13 cellular contexts compared by ENCODE assay signal in the genomic region with DNA sequence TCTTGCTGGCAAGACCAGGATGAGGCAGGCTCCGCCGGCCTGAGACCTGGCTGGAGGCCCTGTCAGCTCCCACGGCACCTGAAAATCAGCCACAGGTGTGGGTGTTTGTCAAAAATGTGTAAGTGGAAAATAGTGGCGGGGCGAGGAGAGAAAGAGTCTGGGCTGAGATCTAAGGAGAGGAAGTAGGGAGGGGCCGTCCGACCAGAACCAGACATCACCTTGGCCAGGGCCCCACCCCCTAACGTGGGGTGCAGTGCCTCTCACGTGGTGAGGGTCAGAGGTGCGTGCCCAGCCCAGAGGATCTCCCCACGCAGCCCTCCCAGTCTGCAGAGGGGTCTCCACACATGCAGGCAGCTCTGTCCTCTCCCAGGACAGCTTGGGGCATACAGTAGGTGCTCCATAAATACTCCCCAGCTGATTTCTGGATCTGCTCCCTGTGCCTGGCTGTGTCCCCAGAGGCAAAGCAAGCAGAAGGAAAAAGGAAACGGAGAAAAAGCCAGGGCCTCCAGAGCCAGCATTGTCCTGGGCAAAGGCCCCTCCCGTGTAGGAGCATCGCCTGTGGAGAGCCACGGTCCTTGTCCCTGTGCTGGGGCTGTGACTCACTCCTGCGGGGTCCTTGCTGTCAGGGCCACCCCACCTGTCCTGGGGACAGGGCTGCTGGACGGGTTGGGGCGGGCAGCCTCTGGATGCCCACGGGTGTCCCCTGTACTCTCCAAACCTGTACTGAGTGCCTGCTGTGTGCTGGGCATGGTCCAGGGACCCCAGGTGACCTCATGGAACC. TPM values are rescaled to one million over a fixed set of nuclear protein-coding genes. Genes with fewer than 3 reads are reported as not detected.
A peak's percentile ranks its signal among the peaks of the same experiment; 100 is the strongest.
DNase-seq lines count a peak whose midpoint lies in the region; ATAC-seq, FAIRE-seq and TF ChIP-seq lines count a peak whose summit lies in the region.
"Had no signal": no experiment of that assay in that cellular context is flagged by ENCODE, and none has a peak within 500 bp of the region (broad histone marks: within the 10 kb centered on the region; RNA-seq: fewer than 3 reads in every experiment).

No MANE protein-coding gene starts in this region.

- peak overlapping the region; percentile 77 for H3K4me3 Mint-ChIP-seq in natural killer cell
- H3K4me3 Mint-ChIP-seq in natural killer cell treated with Interleukin-12 subunit alpha and Interleukin-12 subunit beta and Interleukin-15 and Interleukin-18, amount 100 ng/mL, for 72 hours = no peak overlapping the region
- H3K4me3 Mint-ChIP-seq in activated T-cell treated with anti-CD3 and anti-CD28 coated beads, Interleukin-2, amount 50 U/mL, for 4 hours = no peak overlapping the region
- H3K4me3 Mint-ChIP-seq in immature natural killer cell = peak overlapping the region; percentile 60 to 76 (median 62)
- H3K4me3 Mint-ChIP-seq in type B pancreatic cell = no peak overlapping the region

- no peak for FAIRE-seq in small intestine (lab: Jason Lieb, UNC)
- FAIRE-seq: colon had no signal

- TF ChIP-seq CTCF in natural killer cell (IDR thresholded peaks at IDR 0.05) (no peak), type B pancreatic cell (conservative IDR thresholded peaks at IDR 0.05) (no peak)

- H3K27ac ChIP-seq in small intestine (ENCODE audit: low read depth in 1 of 2, low read length in 1 of 2) = peak overlapping the region in 1 of 2 donors; percentile 75
- H3K27ac ChIP-seq: uterus had no signal

- H3K9me3 Mint-ChIP-seq in natural killer cell = no peaks in the 10 kb centered on the region
- no peaks in the 10 kb centered on the region for H3K9me3 Mint-ChIP-seq in natural killer cell treated with Interleukin-12 subunit alpha and Interleukin-12 subunit beta and Interleukin-15 and Interleukin-18, amount 100 ng/mL, for 72 hours
- no peaks in the 10 kb centered on the region for H3K9me3 Mint-ChIP-seq in activated T-cell treated with anti-CD3 and anti-CD28 coated beads, Interleukin-2, amount 50 U/mL, for 4 hours
- H3K9me3 Mint-ChIP-seq in immature natural killer cell = no peaks in the 10 kb centered on the region
- no peaks in the 10 kb centered on the region for H3K9me3 Mint-ChIP-seq in type B pancreatic cell

- peak; percentile 18 to 30 (median 19) for ATAC-seq in natural killer cell
- ATAC-seq in natural killer cell treated with Interleukin-12 subunit alpha and Interleukin-12 subunit beta and Interleukin-15 and Interleukin-18, amount 100 ng/mL, for 72 hours = no peak
- ATAC-seq in activated T-cell treated with anti-CD3 and anti-CD28 coated beads, Interleukin-2, amount 50 U/mL, for 4 hours = peak; percentile 39 to 42
- ATAC-seq in HG03378 (IDR thresholded peaks at IDR 0.05; ENCODE audit: unreplicated experiment) = no peak

- H3K36me3 Mint-ChIP-seq in natural killer cell = no peaks in the 10 kb centered on the region
- H3K36me3 Mint-ChIP-seq in natural killer cell treated with Interleukin-12 subunit alpha and Interleukin-12 subunit beta and Interleukin-15 and Interleukin-18, amount 100 ng/mL, for 72 hours = no peaks in the 10 kb centered on the region
- no peaks in the 10 kb centered on the region for H3K36me3 Mint-ChIP-seq in activated T-cell treated with anti-CD3 and anti-CD28 coated beads, Interleukin-2, amount 50 U/mL, for 4 hours (ENCODE audit: insufficient read depth)
- H3K36me3 Mint-ChIP-seq in immature natural killer cell = no peaks in the 10 kb centered on the region
- H3K36me3 Mint-ChIP-seq in type B pancreatic cell = no peaks in the 10 kb centered on the region

- WGBS in small intestine, 3 donors = 51 to 56% (median 51%) methylated on average over 18 to 19 of the region's 19 CpGs

- no peak for DNase-seq in natural killer cell
- DNase-seq in natural killer cell treated with Interleukin-12 subunit alpha and Interleukin-12 subunit beta and Interleukin-15 and Interleukin-18, amount 100 ng/mL, for 72 hours (ENCODE audit: low spot score) = no peak
- DNase-seq in activated T-cell treated with anti-CD3 and anti-CD28 coated beads, Interleukin-2, amount 50 U/mL, for 4 hours = peak; percentile 49
- peak; percentile 55 to 63 (median 62) for DNase-seq in immature natural killer cell
- no peak for DNase-seq in type B pancreatic cell (ENCODE audit: extremely low spot score, unreplicated experiment)
- no peak for DNase-seq in DMS153 (lab: John Stamatoyannopoulos, UW)
- DNase-seq in small intestine = no peak
- DNase-seq: NCI-H1417, Right ventricle myocardium superior, uterus had no signal

- intact Hi-C loops in natural killer cell (cut with micrococcal nuclease) = loop anchor here (2.0 to 5.0 kb wide), 2 partner anchors 13 to 37 kb away; no protein-coding TSS in a partner anchor

- no peaks in the 10 kb centered on the region for H3K36me3 ChIP-seq in small intestine (ENCODE audit: control insufficient read depth in 2 of 2, insufficient read depth in 2 of 2, low read length in 2 of 2)
- H3K36me3 ChIP-seq: uterus had no signal

- H3K9me3 ChIP-seq in small intestine (ENCODE audit: control insufficient read depth, low read depth) = no peaks in the 10 kb centered on the region
- H3K9me3 ChIP-seq: uterus had no signal

- no peak overlapping the region for H3K4me3 ChIP-seq in small intestine (ENCODE audit: low read depth in 1 of 2, low read length in 2 of 2)
- H3K4me3 ChIP-seq: lung, uterus had no signal

- H3K27ac Mint-ChIP-seq in natural killer cell = peak overlapping the region; percentile 81 to 94
- H3K27ac Mint-ChIP-seq in natural killer cell treated with Interleukin-12 subunit alpha and Interleukin-12 subunit beta and Interleukin-15 and Interleukin-18, amount 100 ng/mL, for 72 hours = peak overlapping the region in 1 of 2 donors; percentile 81
- peak overlapping the region; percentile 79 to 96 (median 93) for H3K27ac Mint-ChIP-seq in immature natural killer cell
- peak overlapping the region; percentile 23 for H3K27ac Mint-ChIP-seq in type B pancreatic cell

- peaks cover 0 to 3% of the 10 kb centered on the region in 2 donors for H3K4me1 ChIP-seq in small intestine (ENCODE audit: control insufficient read depth in 2 of 2, insufficient read depth in 1 of 2, low read depth in 1 of 2, low read length in 1 of 2)
- H3K4me1 ChIP-seq: uterus had no signal

- no peaks in the 10 kb centered on the region for H3K27me3 Mint-ChIP-seq in natural killer cell (ENCODE audit: low read depth in 2 of 2)
- H3K27me3 Mint-ChIP-seq in natural killer cell treated with Interleukin-12 subunit alpha and Interleukin-12 subunit beta and Interleukin-15 and Interleukin-18, amount 100 ng/mL, for 72 hours = no peaks in the 10 kb centered on the region
- H3K27me3 Mint-ChIP-seq in activated T-cell treated with anti-CD3 and anti-CD28 coated beads, Interleukin-2, amount 50 U/mL, for 4 hours (ENCODE audit: low read depth) = no peaks in the 10 kb centered on the region
- peaks cover 23 to 43% (median 26%) of the 10 kb centered on the region in 3 donors for H3K27me3 Mint-ChIP-seq in immature natural killer cell (ENCODE audit: low read depth in 3 of 3)
- H3K27me3 Mint-ChIP-seq in type B pancreatic cell = no peaks in the 10 kb centered on the region

- H3K27me3 ChIP-seq in small intestine (ENCODE audit: control insufficient read depth in 2 of 2, insufficient read depth in 2 of 2, low read length in 2 of 2) = no peaks in the 10 kb centered on the region
- H3K27me3 ChIP-seq: uterus had no signal

- H3K4me1 Mint-ChIP-seq in natural killer cell (peaks cover 47 to 73% of the 10 kb centered on the region in 2 donors), immature natural killer cell (peaks cover 67 to 80% of the 10 kb centered on the region in 2 donors), type B pancreatic cell (ENCODE audit: unreplicated experiment) (peaks cover 7% of the 10 kb centered on the region)
- peaks cover 25 to 40% of the 10 kb centered on the region in 2 donors for H3K4me1 Mint-ChIP-seq in natural killer cell treated with Interleukin-12 subunit alpha and Interleukin-12 subunit beta and Interleukin-15 and Interleukin-18, amount 100 ng/mL, for 72 hours (ENCODE audit: low read depth in 2 of 2)
- peaks cover 57% of the 10 kb centered on the region for H3K4me1 Mint-ChIP-seq in activated T-cell treated with anti-CD3 and anti-CD28 coated beads, Interleukin-2, amount 50 U/mL, for 4 hours (ENCODE audit: low read depth)

RNA-seq across cellular contexts. Expression of gene ZFPM1, which starts 16.7 kb away (rescaled TPM):
- total RNA-seq in natural killer cell = 10 to 100 TPM; 56.3 to 71.0 (median 64.6) TPM
- total RNA-seq in natural killer cell treated with Interleukin-12 subunit alpha and Interleukin-12 subunit beta and Interleukin-15 and Interleukin-18, amount 100 ng/mL, for 72 hours = 10 to 100 TPM; 23.5 to 24.5 TPM
- 10 to 100 TPM; 14.2 to 17.3 (median 15.9) TPM for total RNA-seq in activated T-cell treated with anti-CD3 and anti-CD28 coated beads, Interleukin-2, amount 50 U/mL, for 4 hours
- under 1 TPM in 2 of 3 donors, not detected in 1; 0.14 to 0.75 TPM for polyA plus RNA-seq in immature natural killer cell
- total RNA-seq in type B pancreatic cell (ENCODE audit: low replicate concordance) = 24.0 and 26.7 TPM in 2 replicates
- polyA plus RNA-seq in small intestine = 10 to 100 TPM in 1 of 3 donors, 1 to 10 TPM in 2; 8.1 to 14.9 (median 9.2) TPM

Comparison
In these comparisons a context has a peak if more than half of its experiments do, and no peak if none do; other contexts are left out.
1. ATAC-seq: peak in natural killer cell (3 of 3) and activated T-cell treated with anti-CD3 and anti-CD28 coated beads, Interleukin-2, amount 50 U/mL, for 4 hours (2 of 2); none in natural killer cell treated with Interleukin-12 subunit alpha and Interleukin-12 subunit beta and Interleukin-15 and Interleukin-18, amount 100 ng/mL, for 72 hours (0 of 2) and HG03378 (single experiment).
2. H3K4me3 Mint-ChIP-seq: peak in natural killer cell (single experiment) and immature natural killer cell (5 of 5); none in natural killer cell treated with Interleukin-12 subunit alpha and Interleukin-12 subunit beta and Interleukin-15 and Interleukin-18, amount 100 ng/mL, for 72 hours (single experiment), activated T-cell treated with anti-CD3 and anti-CD28 coated beads, Interleukin-2, amount 50 U/mL, for 4 hours (single experiment) and type B pancreatic cell (single experiment).
3. DNase-seq: peak in activated T-cell treated with anti-CD3 and anti-CD28 coated beads, Interleukin-2, amount 50 U/mL, for 4 hours (single experiment) and immature natural killer cell (3 of 3); none in natural killer cell (single experiment), natural killer cell treated with Interleukin-12 subunit alpha and Interleukin-12 subunit beta and Interleukin-15 and Interleukin-18, amount 100 ng/mL, for 72 hours (single experiment), type B pancreatic cell (single experiment), DMS153 (single experiment) and small intestine (single experiment).